In the genomic region with DNA sequence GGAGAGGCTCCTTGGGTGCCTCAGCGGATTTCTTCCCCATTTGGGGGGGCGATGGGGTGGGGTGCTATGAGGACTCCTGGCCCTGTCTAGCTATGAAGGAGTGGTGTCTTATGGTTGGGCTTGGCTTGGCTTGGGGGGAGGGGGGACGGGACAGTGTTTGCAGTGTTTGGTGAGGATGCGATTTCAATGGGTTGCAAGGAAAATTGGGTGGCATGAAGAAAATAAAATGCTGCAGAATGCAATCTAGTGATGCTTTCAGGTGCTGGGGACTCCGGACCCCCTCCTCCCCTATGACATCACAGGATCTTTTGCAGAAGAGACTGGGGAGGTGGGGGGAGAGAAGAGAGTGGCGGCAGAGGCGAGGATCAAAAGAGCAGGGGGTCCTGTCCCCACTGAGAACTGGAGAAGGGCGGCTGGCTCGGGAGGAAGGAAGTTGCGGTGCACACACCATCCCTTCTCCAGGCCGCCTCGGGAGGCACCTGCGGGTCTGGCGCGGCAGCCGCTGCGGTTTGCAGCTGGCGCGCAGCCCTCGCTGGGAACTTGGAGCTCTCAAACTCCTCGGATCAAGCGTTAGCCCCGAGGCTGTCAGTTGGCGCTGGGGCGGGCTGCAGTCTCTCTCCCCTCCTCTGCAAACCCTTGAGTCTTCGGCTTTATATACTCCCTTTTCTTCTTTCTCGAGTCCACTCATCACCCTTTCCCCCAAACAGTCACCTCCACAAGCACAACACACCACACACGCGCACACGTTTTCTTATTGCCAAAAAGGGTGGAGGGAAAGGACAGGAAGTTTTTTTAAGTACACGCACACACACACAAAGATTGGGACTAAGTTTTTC, we compare ENCODE assay signal across 11 cellular contexts.
DNase-seq lines count a peak whose midpoint lies in the region; ATAC-seq and TF ChIP-seq lines count a peak whose summit lies in the region.
"Had no signal": no experiment of that assay in that cellular context is flagged by ENCODE, and none has a peak within 500 bp of the region (broad histone marks: within the 10 kb centered on the region; RNA-seq: fewer than 3 reads in every experiment).

No MANE protein-coding gene starts in this region.

- no peak for DNase-seq in Caco-2
- no peak for DNase-seq in Panc1 (ENCODE audit: low read depth, low spot score)
- peak; percentile 41 for DNase-seq in fibroblast of villous mesenchyme (ENCODE audit: low read depth)
- no peak for DNase-seq in trophoblast cell
- DNase-seq in NK-92 (lab: John Stamatoyannopoulos, UW; ENCODE audit: unreplicated experiment) = no peak
- DNase-seq in OCI-LY7 (ENCODE audit: low spot score) = no peak
- no peak for DNase-seq in NCI-H2227 treated with DMSO at 0.1 percent for 48 hours (lab: John Stamatoyannopoulos, UW)
- DNase-seq in activated CD4-positive, alpha-beta T cell treated with anti-CD3 and anti-CD28 coated beads for 48 hours = no peak
- DNase-seq: activated gamma-delta T cell, Karpas-422 had no signal

- H3K4me2 ChIP-seq in trophoblast cell (ENCODE audit: low read length) (peak overlapping the region; percentile 56), OCI-LY7 (ENCODE audit: low read length) (no peak overlapping the region)

- H3K14ac ChIP-seq in trophoblast cell (ENCODE audit: low read length) = no peak overlapping the region

- H3K36me3 ChIP-seq in Caco-2 (ENCODE audit: control insufficient read depth, insufficient read depth, low read length) = no peaks in the 10 kb centered on the region
- no peaks in the 10 kb centered on the region for H3K36me3 ChIP-seq in Panc1 (ENCODE audit: control insufficient read depth, insufficient read depth, low read length)
- H3K36me3 ChIP-seq in trophoblast cell (ENCODE audit: control insufficient read depth in 1 of 2, insufficient read depth in 2 of 2, low read length in 2 of 2) = no peaks in the 10 kb centered on the region
- H3K36me3 ChIP-seq in OCI-LY7 (ENCODE audit: insufficient read depth, low read length) = no peaks in the 10 kb centered on the region

- in situ Hi-C loops in Panc1 (cut with HindIII; ENCODE audit: low pct_unique_long_range_greater_than_20kb, low sequenced_read_pairs) = no loop called here

- H3K9me3 ChIP-seq in Caco-2 (no peaks in the 10 kb centered on the region), Panc1 (ENCODE audit: control insufficient read depth, insufficient read depth, low read depth, low read length) (no peaks in the 10 kb centered on the region), trophoblast cell (ENCODE audit: insufficient read depth, low read depth, low read length) (peaks cover 10% of the 10 kb centered on the region), OCI-LY7 (ENCODE audit: low read length) (no peaks in the 10 kb centered on the region)

- H3K18ac ChIP-seq in trophoblast cell (ENCODE audit: low read length) = no peak overlapping the region

- no peaks in the 10 kb centered on the region for H3K9me2 ChIP-seq in OCI-LY7 (ENCODE audit: insufficient read depth, low read length)

- TF ChIP-seq CTCF in Caco-2 (IDR thresholded peaks at IDR 0.05; ENCODE audit: insufficient read depth in 1 of 2, low read depth in 1 of 2, low read length in 1 of 2, severe bottlenecking in 1 of 2, unreplicated experiment in 1 of 2) (no peak), Panc1 (IDR thresholded peaks at IDR 0.05) (no peak), fibroblast of villous mesenchyme (IDR thresholded peaks at IDR 0.05; ENCODE audit: insufficient read depth, low read depth, low read length) (no peak), OCI-LY7 (conservative IDR thresholded peaks at IDR 0.05; ENCODE audit: low read length) (no peak)

- H3K9me3 Mint-ChIP-seq in Caco-2 (ENCODE audit: unreplicated experiment) = peaks cover 15% of the 10 kb centered on the region
- H3K9me3 Mint-ChIP-seq: T-helper 1 cell treated with Interleukin-12 subunit alpha and Interleukin-12 subunit beta and Interleukin-4 antibody, amounts not matched to agents 30 μg/mL and 1 μg/mL, for 36 hours had no signal

- no peaks in the 10 kb centered on the region for H4K20me1 ChIP-seq in OCI-LY7 (ENCODE audit: insufficient read depth, low read length)

- BruUV-seq in Caco-2 (replicated peaks; lab: Mats Ljungman, UMichigan) (no TSS peak), Panc1 (replicated peaks; lab: Mats Ljungman, UMichigan) (no TSS peak), OCI-LY7 (replicated peaks; lab: Mats Ljungman, UMichigan) (no TSS peak)

- CTCF ChIA-PET in Caco-2 (lab: Charles Lee) = no interaction called here
- CTCF ChIA-PET in Panc1 (lab: Charles Lee) = no interaction called here
- CTCF ChIA-PET in OCI-LY7 (lab: Charles Lee; ENCODE audit: unreplicated experiment) = no interaction called here

- no CpG with 5 or more reads among the region's 31 CpGs for WGBS in trophoblast cell (ENCODE audit: extremely low coverage, insufficient coverage, insufficient read length)

- H3K23ac ChIP-seq in trophoblast cell (ENCODE audit: low read length) = no peak overlapping the region

- H3K4me3 ChIP-seq in Caco-2 (ENCODE audit: low read depth, low read length) = no peak overlapping the region
- H3K4me3 ChIP-seq in Panc1 (ENCODE audit: low read depth in 2 of 2, low read length in 2 of 2) = peak overlapping the region; percentile 27 to 47; a peak in 3 of 4 replicates
- H3K4me3 ChIP-seq in fibroblast of villous mesenchyme (ENCODE audit: low read depth, low read length) = peak overlapping the region; percentile 65
- no peak overlapping the region for H3K4me3 ChIP-seq in trophoblast cell (ENCODE audit: low read depth, low read length)
- H3K4me3 ChIP-seq in OCI-LY7 (ENCODE audit: low read depth, low read length, poor library complexity, severe bottlenecking) = no peak overlapping the region

- H3K4ac ChIP-seq in trophoblast cell (ENCODE audit: low read depth, low read length) = no peak overlapping the region

- no peak overlapping the region for H4K91ac ChIP-seq in trophoblast cell (ENCODE audit: low read depth, low read length)

- H3K27me3 ChIP-seq in Caco-2 (replicated peaks; ENCODE audit: control insufficient read depth, insufficient read depth, low read length) (no peaks in the 10 kb centered on the region), Panc1 (ENCODE audit: control insufficient read depth, insufficient read depth, low read length) (peaks cover 25% of the 10 kb centered on the region), trophoblast cell (ENCODE audit: insufficient read depth, low read length) (peaks cover 55% of the 10 kb centered on the region)

- no peak overlapping the region for H3K9ac ChIP-seq in trophoblast cell (ENCODE audit: low read length)

- H4K8ac ChIP-seq in trophoblast cell (ENCODE audit: low read depth, low read length) = no peak overlapping the region

- no peak overlapping the region for H4K12ac ChIP-seq in trophoblast cell (ENCODE audit: low read depth, low read length)

- peaks cover 8% of the 10 kb centered on the region for H3K4me1 Mint-ChIP-seq in Caco-2 (ENCODE audit: low read depth, unreplicated experiment)

- no peak overlapping the region for H2BK5ac ChIP-seq in trophoblast cell (ENCODE audit: low read depth, low read length, poor library complexity)

- no peak overlapping the region for H3K27ac Mint-ChIP-seq in Caco-2 (ENCODE audit: unreplicated experiment)
- H3K27ac Mint-ChIP-seq: T-helper 1 cell treated with Interleukin-12 subunit alpha and Interleukin-12 subunit beta and Interleukin-4 antibody, amounts not matched to agents 30 μg/mL and 1 μg/mL, for 36 hours had no signal

- H2AFZ ChIP-seq in trophoblast cell (ENCODE audit: insufficient read depth, low read length, poor library complexity) (no peak overlapping the region), OCI-LY7 (ENCODE audit: low read length) (no peak overlapping the region)

- POLR2A ChIA-PET in Caco-2 (lab: Charles Lee) = no interaction called here
- POLR2A ChIA-PET in Panc1 (lab: Charles Lee) = no interaction called here
- POLR2A ChIA-PET in OCI-LY7 (lab: Charles Lee) = no interaction called here

- ATAC-seq in Panc1 = no peak

- H3K36me3 Mint-ChIP-seq in Caco-2 (ENCODE audit: insufficient read depth, unreplicated experiment) = no peaks in the 10 kb centered on the region

- no peak overlapping the region for H2AK5ac ChIP-seq in trophoblast cell (ENCODE audit: low read length)

- H3K4me1 ChIP-seq in Caco-2 (no peaks in the 10 kb centered on the region), Panc1 (ENCODE audit: control insufficient read depth, insufficient read depth, low read length) (peaks cover 6% of the 10 kb centered on the region; the same call in 1 of the 2 replicates), trophoblast cell (ENCODE audit: control insufficient read depth in 1 of 2, insufficient read depth in 2 of 2, low read length in 2 of 2) (peaks cover 0 to 4% of the 10 kb centered on the region in 2 experiments), OCI-LY7 (ENCODE audit: insufficient read depth, low read length, poor library complexity, severe bottlenecking) (no peaks in the 10 kb centered on the region)

- no peaks in the 10 kb centered on the region for H3K79me1 ChIP-seq in trophoblast cell (ENCODE audit: low read length)

- peak overlapping the region; percentile 40 for H3K4me3 Mint-ChIP-seq in Caco-2 (ENCODE audit: unreplicated experiment)
- H3K4me3 Mint-ChIP-seq: T-helper 1 cell treated with Interleukin-12 subunit alpha and Interleukin-12 subunit beta and Interleukin-4 antibody, amounts not matched to agents 30 μg/mL and 1 μg/mL, for 36 hours had no signal

- H3K27me3 Mint-ChIP-seq in Caco-2 (ENCODE audit: insufficient read depth, unreplicated experiment) = peaks cover 41% of the 10 kb centered on the region

- no peak overlapping the region for H2BK12ac ChIP-seq in trophoblast cell (ENCODE audit: low read length)

- no peak overlapping the region for H2BK120ac ChIP-seq in trophoblast cell (ENCODE audit: insufficient read depth, low read length, poor library complexity)

- H3K27ac ChIP-seq in Panc1 (ENCODE audit: low read length) (no peak overlapping the region), trophoblast cell (ENCODE audit: low read depth, low read length) (no peak overlapping the region), OCI-LY7 (ENCODE audit: low read depth, low read length, poor library complexity, severe bottlenecking) (no peak overlapping the region)

- intact Hi-C loops in Caco-2 (cut with micrococcal nuclease; ENCODE audit: unreplicated experiment) (no loop called here), Panc1 (cut with micrococcal nuclease; ENCODE audit: unreplicated experiment) (no loop called here), OCI-LY7 (cut with micrococcal nuclease; ENCODE audit: unreplicated experiment) (no loop called here)

- no peaks in the 10 kb centered on the region for H3K79me2 ChIP-seq in trophoblast cell (ENCODE audit: control insufficient read depth, insufficient read depth, low read length, poor library complexity)
- H3K79me2 ChIP-seq in OCI-LY7 (ENCODE audit: insufficient read depth, low read depth, low read length) = no peaks in the 10 kb centered on the region

Comparison
In these comparisons a context has a peak if more than half of its experiments do, and no peak if none do; other contexts are left out.
1. H3K4me3 ChIP-seq: peak in Panc1 (2 of 2) and fibroblast of villous mesenchyme (single experiment); none in Caco-2 (single experiment), trophoblast cell (single experiment) and OCI-LY7 (single experiment).